18 cellular contexts compared by ENCODE assay signal in genomic region chr9:119884411-119884810, GRCh38.
"Had no signal": no experiment of that assay in that cellular context is flagged by ENCODE, and none has a peak within 500 bp of the region (broad histone marks: within the 10 kb centered on the region; RNA-seq: fewer than 3 reads in every experiment).

No MANE protein-coding gene starts in this region.

- H3K9ac ChIP-seq: parathyroid adenoma had no signal

- H3K4me3 ChIP-seq: esophagus squamous epithelium, right atrium auricular region, stomach, thoracic aorta had no signal

- ATAC-seq: naive thymus-derived CD4-positive, alpha-beta T cell; T-cell had no signal

- H3K9me3 ChIP-seq: esophagus squamous epithelium, right atrium auricular region, stomach, thoracic aorta had no signal

- H3K27ac ChIP-seq: brain microvascular endothelial cell, esophagus squamous epithelium, parathyroid adenoma, right atrium auricular region, stomach, thoracic aorta had no signal

- H3K27me3 ChIP-seq: brain microvascular endothelial cell, esophagus squamous epithelium, right atrium auricular region, stomach had no signal

- H3K4me1 ChIP-seq: esophagus squamous epithelium, parathyroid adenoma, right atrium auricular region, stomach had no signal

- DNase-seq: activated CD4-positive, alpha-beta T cell treated with anti-CD3 and anti-CD28 coated beads for 48 hours; activated CD8-positive, alpha-beta memory T cell treated with anti-CD3 and anti-CD28 coated beads for 24 hours; activated naive CD4-positive, alpha-beta T cell treated with anti-CD3 and anti-CD28 coated beads, Interleukin-2, amount 50 U/mL, for 16 hours; brain microvascular endothelial cell; cerebellar nuclear complex; esophagus squamous epithelium; foreskin fibroblast; glutamatergic neuron; kidney; naive thymus-derived CD4-positive, alpha-beta T cell; small intestine; stomach; T-cell had no signal

- H3K79me2 ChIP-seq: parathyroid adenoma had no signal

- FAIRE-seq: endometrium, kidney, small intestine, urothelium cell line had no signal

- H2AFZ ChIP-seq: parathyroid adenoma had no signal

- H3K36me3 ChIP-seq: brain microvascular endothelial cell, esophagus squamous epithelium, right atrium auricular region, stomach, thoracic aorta had no signal
